Comparison of ENCODE assay signal across 19 cellular contexts in the genomic region with DNA sequence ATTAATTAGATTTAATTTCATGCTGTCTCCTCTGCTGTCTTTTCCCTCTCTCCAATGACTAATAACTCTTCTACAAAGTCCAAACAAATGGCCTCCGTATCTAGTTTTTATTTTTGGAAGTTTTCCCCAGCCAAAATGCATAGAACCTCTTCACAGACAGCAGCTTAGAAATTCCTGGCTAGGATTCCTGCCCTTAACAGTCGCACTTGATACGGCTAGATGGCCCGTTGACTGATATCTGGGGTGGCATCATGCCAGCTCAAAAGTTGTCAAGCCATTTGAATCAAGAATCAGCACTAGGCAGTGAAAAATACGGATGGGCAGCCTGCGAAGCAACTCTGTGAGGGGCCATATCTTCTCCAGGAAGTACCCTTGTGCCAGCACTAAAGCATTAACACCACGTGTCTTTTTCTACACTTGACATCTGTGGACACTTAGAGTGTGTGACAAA. TPM values are rescaled to one million over a fixed set of nuclear protein-coding genes. Genes with fewer than 3 reads are reported as not detected.
DNase-seq lines count a peak whose midpoint lies in the region; ATAC-seq, FAIRE-seq and TF ChIP-seq lines count a peak whose summit lies in the region.
"Had no signal": no experiment of that assay in that cellular context is flagged by ENCODE, and none has a peak within 500 bp of the region (broad histone marks: within the 10 kb centered on the region; RNA-seq: fewer than 3 reads in every experiment).

No MANE protein-coding gene starts in this region.

- H3K4me1 ChIP-seq in endothelial cell of umbilical vein (ENCODE audit: control insufficient read depth, extremely low read depth, insufficient read depth, low read length) (peaks cover 20% of the 10 kb centered on the region), prostate gland (replicated peaks) (no peaks in the 10 kb centered on the region), suprapubic skin (no peaks in the 10 kb centered on the region)
- H3K4me1 ChIP-seq: ascending aorta, right lobe of liver had no signal

- no peaks in the 10 kb centered on the region for H3K9me1 ChIP-seq in endothelial cell of umbilical vein (replicated peaks; ENCODE audit: control insufficient read depth, extremely low read depth, insufficient read depth, low read length)

- CTCF ChIA-PET in endothelial cell of umbilical vein (lab: Charles Lee), result interaction anchor here (0.9 to 1.3 kb wide), 2 partner anchors 9 to 13 kb away, joined by 3 to 10 read pairs; no protein-coding TSS in a partner anchor

- POLR2A ChIA-PET in endothelial cell of umbilical vein (lab: Charles Lee), result interaction anchor here (1.1 kb wide), 1 partner anchor 481 kb away, joined by 3 read pairs; a partner anchor contains a TSS

- intact Hi-C loops in endothelial cell of umbilical vein (cut with micrococcal nuclease) (loop anchor here (2.0 kb wide), 1 partner anchor 14 kb away; no protein-coding TSS in a partner anchor), prostate gland (cut with DNase I) (loop anchor here (10.0 kb wide), 1 partner anchor 174 kb away; no protein-coding TSS in a partner anchor)

- no peaks in the 10 kb centered on the region for H3K36me3 Mint-ChIP-seq in nephron (ENCODE audit: low read depth)

- peak overlapping the region; percentile 81 to 91 (median 84) for H3K27ac Mint-ChIP-seq in nephron
- H3K27ac Mint-ChIP-seq: activated CD4-positive, alpha-beta T cell treated with anti-CD3 and anti-CD28 coated beads, Interleukin-2, amount 10 ng/mL, durations not matched to agents 24 days and 14 days had no signal

- TF ChIP-seq POLR2A in endothelial cell of umbilical vein (IDR thresholded peaks at IDR 0.05; ENCODE audit: low read depth, low read length), result no peak
- no peak for TF ChIP-seq POLR2A in prostate gland (IDR thresholded peaks at IDR 0.05)
- no peak for TF ChIP-seq POLR2A in suprapubic skin (IDR thresholded peaks at IDR 0.05)
- TF ChIP-seq POLR2A in GM18505 (IDR thresholded peaks at IDR 0.05; ENCODE audit: borderline replicate concordance, extremely low read depth, insufficient read depth, insufficient read length), result no peak

- DNase-seq in DMS79 (lab: John Stamatoyannopoulos, UW) (peak; percentile 10), NCI-H1105 treated with DMSO at 0.1 percent for 48 hours (lab: John Stamatoyannopoulos, UW) (peak; percentile 82), endothelial cell of umbilical vein (ENCODE audit: low read depth, low spot score) (peak; percentile 71), prostate gland (ENCODE audit: low spot score) (no peak), NCI-H1092 (lab: John Stamatoyannopoulos, UW) (no peak), suprapubic skin (ENCODE audit: low spot score in 2 of 2) (no peak)
- DNase-seq: activated CD4-positive, alpha-beta T cell treated with anti-CD3 and anti-CD28 coated beads, Interleukin-2, amount 10 ng/mL, durations not matched to agents 24 days and 14 days; effector CD4-positive, alpha-beta T cell; KG1; NCI-H524 treated with DMSO at 0.1 percent for 48 hours; right lobe of liver; stimulated activated naive CD4-positive, alpha-beta T cell had no signal

- FAIRE-seq in endothelial cell of umbilical vein (lab: Jason Lieb, UNC), result no peak
- FAIRE-seq: frontal cortex, G401.6 had no signal

- no peaks in the 10 kb centered on the region for H3K79me2 ChIP-seq in endothelial cell of umbilical vein (ENCODE audit: control insufficient read depth, insufficient read depth, low read length)

- peak overlapping the region in 2 of 3 experiments; percentile 3 to 46 for H3K4me3 Mint-ChIP-seq in nephron
- H3K4me3 Mint-ChIP-seq: activated CD4-positive, alpha-beta T cell treated with anti-CD3 and anti-CD28 coated beads, Interleukin-2, amount 10 ng/mL, durations not matched to agents 24 days and 14 days had no signal

- ATAC-seq in GM18505 (IDR thresholded peaks at IDR 0.05; ENCODE audit: unreplicated experiment), result no peak
- ATAC-seq: right lobe of liver had no signal

- H3K36me3 ChIP-seq in endothelial cell of umbilical vein (ENCODE audit: control insufficient read depth in 2 of 2, extremely low read depth in 1 of 2, insufficient read depth in 2 of 2, low read length in 2 of 2) (no peaks in the 10 kb centered on the region), prostate gland (no peaks in the 10 kb centered on the region), suprapubic skin (no peaks in the 10 kb centered on the region)
- H3K36me3 ChIP-seq: ascending aorta, HAP-1, right lobe of liver had no signal

- H3K4me3 ChIP-seq in endothelial cell of umbilical vein (replicated peaks in 1 of 3; ENCODE audit: insufficient read depth in 1 of 3, low read depth in 1 of 3, low read length in 3 of 3), result no peak overlapping the region
- H3K4me3 ChIP-seq in prostate gland, result no peak overlapping the region
- H3K4me3 ChIP-seq in suprapubic skin, result no peak overlapping the region
- H3K4me3 ChIP-seq: ascending aorta, HAP-1, right lobe of liver had no signal

- no peaks in the 10 kb centered on the region for H4K20me1 ChIP-seq in endothelial cell of umbilical vein (replicated peaks; ENCODE audit: control insufficient read depth, extremely low read depth, insufficient read depth, low read length)

- TF ChIP-seq CTCF in endothelial cell of umbilical vein (IDR thresholded peaks at IDR 0.05; ENCODE audit: extremely low read depth in 1 of 2, insufficient read depth in 1 of 2, low read depth in 1 of 2, low read length in 2 of 2) (no peak), nephron (IDR thresholded peaks at IDR 0.05; ENCODE audit: unreplicated experiment in 3 of 3) (no peak), prostate gland (IDR thresholded peaks at IDR 0.05) (no peak), suprapubic skin (IDR thresholded peaks at IDR 0.05) (no peak)

- no peak for TF ChIP-seq EP300 in suprapubic skin (IDR thresholded peaks at IDR 0.05)

- TSS peak; percentile 95 for BruUV-seq in endothelial cell of umbilical vein (replicated peaks; lab: Mats Ljungman, UMichigan)

- peak overlapping the region; percentile 3 for H3K27ac ChIP-seq in endothelial cell of umbilical vein (ENCODE audit: insufficient read depth, low read depth, low read length)
- H3K27ac ChIP-seq in prostate gland, result no peak overlapping the region
- no peak overlapping the region for H3K27ac ChIP-seq in suprapubic skin
- H3K27ac ChIP-seq: ascending aorta, C4-2B, right lobe of liver had no signal

- no peak overlapping the region for H3K9ac ChIP-seq in endothelial cell of umbilical vein (replicated peaks; ENCODE audit: extremely low read depth, insufficient read depth, low read length)

- peaks cover 73% of the 10 kb centered on the region for H3K4me1 Mint-ChIP-seq in nephron
- H3K4me1 Mint-ChIP-seq: activated CD4-positive, alpha-beta T cell treated with anti-CD3 and anti-CD28 coated beads, Interleukin-2, amount 10 ng/mL, durations not matched to agents 24 days and 14 days had no signal

- H3K9me3 ChIP-seq in endothelial cell of umbilical vein (replicated peaks; ENCODE audit: control insufficient read depth, insufficient read depth, low read length), result no peaks in the 10 kb centered on the region
- no peaks in the 10 kb centered on the region for H3K9me3 ChIP-seq in prostate gland
- H3K9me3 ChIP-seq in suprapubic skin, result no peaks in the 10 kb centered on the region
- H3K9me3 ChIP-seq: ascending aorta, HAP-1, right lobe of liver had no signal

- no peaks in the 10 kb centered on the region for H3K9me3 Mint-ChIP-seq in nephron
- H3K9me3 Mint-ChIP-seq: activated CD4-positive, alpha-beta T cell treated with anti-CD3 and anti-CD28 coated beads, Interleukin-2, amount 10 ng/mL, durations not matched to agents 24 days and 14 days had no signal

- dilution Hi-C loops in endothelial cell of umbilical vein (cut with MboI; ENCODE audit: extremely low pct_ligation_motif_present, low sequenced_read_pairs), result no loop called here

- peak overlapping the region; percentile 12 for H3K4me2 ChIP-seq in endothelial cell of umbilical vein (ENCODE audit: insufficient read depth, low read length)

- no peak overlapping the region for H2AFZ ChIP-seq in endothelial cell of umbilical vein (ENCODE audit: low read depth, low read length)

- H3K27me3 Mint-ChIP-seq in nephron (ENCODE audit: low read depth), result no peaks in the 10 kb centered on the region

- H3K27me3 ChIP-seq in endothelial cell of umbilical vein (ENCODE audit: control insufficient read depth in 2 of 2, insufficient read depth in 2 of 2, low read length in 2 of 2), result no peaks in the 10 kb centered on the region
- H3K27me3 ChIP-seq in prostate gland (replicated peaks; ENCODE audit: insufficient read depth), result no peaks in the 10 kb centered on the region
- H3K27me3 ChIP-seq in suprapubic skin, result no peaks in the 10 kb centered on the region
- H3K27me3 ChIP-seq: ascending aorta, right lobe of liver had no signal

- WGBS in prostate gland, result 35% methylated on average over 7 of the region's 7 CpGs
- WGBS in suprapubic skin, result 43% methylated on average over 7 of the region's 7 CpGs

TF ChIP-seq in endothelial cell of umbilical vein, 7 proteins besides CTCF, POLR2A, EP300 and RAD21:
- TF ChIP-seq MYC (IDR thresholded peaks at IDR 0.05; ENCODE audit: low read depth, low read length) (no peak), JUN (IDR thresholded peaks at IDR 0.05; ENCODE audit: borderline replicate concordance, insufficient read depth, insufficient read length, low read depth) (no peak), EZH2 (IDR thresholded peaks at IDR 0.05; ENCODE audit: borderline replicate concordance, low read depth, low read length, severe bottlenecking) (no peak), GATA2 (IDR thresholded peaks at IDR 0.05; ENCODE audit: insufficient read depth, insufficient read length, low read depth, low read length) (no peak), FOS (IDR thresholded peaks at IDR 0.05; ENCODE audit: borderline replicate concordance, insufficient read depth, low read length) (no peak), POLR2AphosphoS5 (IDR thresholded peaks at IDR 0.05; ENCODE audit: insufficient read depth, low read depth, low read length) (no peak)
- TF ChIP-seq, protein P1, sequence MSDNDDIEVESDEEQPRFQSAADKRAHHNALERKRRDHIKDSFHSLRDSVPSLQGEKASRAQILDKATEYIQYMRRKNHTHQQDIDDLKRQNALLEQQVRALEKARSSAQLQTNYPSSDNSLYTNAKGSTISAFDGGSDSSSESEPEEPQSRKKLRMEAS (IDR thresholded peaks at IDR 0.05; ENCODE audit: insufficient read depth, insufficient read length), result no peak
TF ChIP-seq in endothelial cell of umbilical vein: peak in this region for 0.

RNA-seq across cellular contexts. Expression of a gene that starts 39.0 kb away (rescaled TPM):
- total RNA-seq in endothelial cell of umbilical vein, result 49.3 and 53.4 TPM in 2 replicates
- 4.3 and 5.9 TPM in 2 replicates for polyA plus RNA-seq in endothelial cell of umbilical vein
- 14.0 and 17.6 TPM in 2 replicates for polyA plus RNA-seq in endothelial cell of umbilical vein (2011; cell fraction: cytosol; rRNA removed)
- 27.4 and 35.7 TPM in 2 replicates for polyA plus RNA-seq in endothelial cell of umbilical vein (2011; cell fraction: nucleus; rRNA removed)
- 36.6 and 57.5 TPM in 2 replicates for polyA plus RNA-seq in endothelial cell of umbilical vein (2012)
- 10.1 and 18.1 TPM in 2 replicates for polyA minus RNA-seq in endothelial cell of umbilical vein
- polyA minus RNA-seq in endothelial cell of umbilical vein (2011; cell fraction: cytosol; rRNA and poly(A)+ RNA removed), result 8.4 TPM
- polyA minus RNA-seq in endothelial cell of umbilical vein (2011; cell fraction: nucleus; rRNA and poly(A)+ RNA removed), result 35.2 and 46.3 TPM in 2 replicates
- total RNA-seq in prostate gland, result 10 to 100 TPM; 21.6 to 34.7 TPM
- total RNA-seq in suprapubic skin, result 10 to 100 TPM; 34.6 to 56.5 (median 39.1) TPM

Comparison
In these comparisons a context has a peak if more than half of its experiments do, and no peak if none do; other contexts are left out.
1. DNase-seq: peak in DMS79 (single experiment), NCI-H1105 treated with DMSO at 0.1 percent for 48 hours (single experiment) and endothelial cell of umbilical vein (single experiment); none in prostate gland (single experiment), NCI-H1092 (single experiment) and suprapubic skin (0 of 2).